ENCODE assay signal across 8 cellular contexts in the genomic region with DNA sequence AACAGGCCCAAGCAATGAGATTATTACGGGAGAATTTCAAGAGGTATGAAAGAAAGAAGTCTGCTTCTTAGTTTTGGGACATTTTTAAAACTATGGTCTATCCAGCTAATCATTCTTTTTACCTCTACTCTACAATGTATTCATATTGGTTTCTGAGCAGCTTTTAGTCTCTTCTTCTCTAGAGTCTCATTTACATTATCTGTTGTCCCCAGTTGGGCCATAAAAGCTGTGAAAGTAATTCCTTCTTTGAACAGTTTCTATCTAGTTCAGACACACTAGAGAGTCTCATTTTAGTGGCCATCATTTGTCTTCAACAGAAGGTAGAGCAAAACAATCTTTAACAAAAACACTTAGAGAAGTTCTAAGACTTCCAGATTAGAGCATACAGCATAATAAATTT.
DNase-seq lines count a peak whose midpoint lies in the region; ATAC-seq and TF ChIP-seq lines count a peak whose summit lies in the region.
"Not testable (repeated sequence)": the region's sequence is repeated elsewhere in the genome, so short reads cannot be mapped to it uniquely, and the experiment has no call there.

No MANE protein-coding gene starts in this region.

- not testable (repeated sequence) for H3K27me3 Mint-ChIP-seq in brain; stimulated activated naive B cell treated with anti-CD40 and anti-IgM and Interleukin-4, amounts not matched to agents 10 μg/mL and 1 μg/mL and 100 μg/mL, for 72 hours; type B pancreatic cell

- H4K20me1 ChIP-seq in BLaER1 treated with 17β-estradiol and CSF1 and Interleukin-3, amounts not matched to agents 10 nM and 100 nM: not testable (repeated sequence)

- H3K9me3 Mint-ChIP-seq in brain; stimulated activated naive B cell treated with anti-CD40 and anti-IgM and Interleukin-4, amounts not matched to agents 10 μg/mL and 1 μg/mL and 100 μg/mL, for 72 hours; type B pancreatic cell: not testable (repeated sequence)

- 29 to 43% methylated on average over 1 of the region's 1 CpG for whole genome bisulfite sequencing in gastroesophageal sphincter (ENCODE audit: low coverage in 1 of 2), 2 donors
- no CpG with 5 or more reads among the region's 1 CpG for WGBS in mesodermal cell (ENCODE audit: insufficient coverage in 2 of 2), 2 experiments

- peak overlapping the region in 3 of 5 experiments; percentile 15 to 46 (median 34) for H3K27ac Mint-ChIP-seq in brain
- H3K27ac Mint-ChIP-seq in stimulated activated naive B cell treated with anti-CD40 and anti-IgM and Interleukin-4, amounts not matched to agents 10 μg/mL and 1 μg/mL and 100 μg/mL, for 72 hours: peak overlapping the region; percentile 32
- peak overlapping the region; percentile 57 for H3K27ac Mint-ChIP-seq in type B pancreatic cell

- H2AFZ ChIP-seq in parathyroid adenoma: not testable (repeated sequence)

- not testable (repeated sequence) for TF ChIP-seq POLR2A in gastroesophageal sphincter (IDR thresholded peaks at IDR 0.05)

- H3K79me2 ChIP-seq in parathyroid adenoma: not testable (repeated sequence)

- H3K4me3 Mint-ChIP-seq in brain: peak overlapping the region in 1 of 5 experiments; percentile 37
- H3K4me3 Mint-ChIP-seq in stimulated activated naive B cell treated with anti-CD40 and anti-IgM and Interleukin-4, amounts not matched to agents 10 μg/mL and 1 μg/mL and 100 μg/mL, for 72 hours: not testable (repeated sequence)
- peak overlapping the region; percentile 5 for H3K4me3 Mint-ChIP-seq in type B pancreatic cell

- H3K27ac ChIP-seq in BLaER1 treated with 17β-estradiol and CSF1 and Interleukin-3, amounts not matched to agents 10 nM and 100 nM: not testable (repeated sequence)
- peak overlapping the region; percentile 61 to 87 (median 75) for H3K27ac ChIP-seq in gastroesophageal sphincter
- peak overlapping the region; percentile 66 for H3K27ac ChIP-seq in mesodermal cell (ENCODE audit: low read depth, low read length, severe bottlenecking)
- peak overlapping the region; percentile 68 for H3K27ac ChIP-seq in parathyroid adenoma

- TF ChIP-seq CTCF in brain (conservative IDR thresholded peaks at IDR 0.05); gastroesophageal sphincter (IDR thresholded peaks at IDR 0.05); parathyroid adenoma (IDR thresholded peaks at IDR 0.05); type B pancreatic cell (conservative IDR thresholded peaks at IDR 0.05): not testable (repeated sequence)

- H3K36me3 ChIP-seq in BLaER1 treated with 17β-estradiol and CSF1 and Interleukin-3, amounts not matched to agents 10 nM and 100 nM; gastroesophageal sphincter; mesodermal cell (ENCODE audit: control insufficient read depth, insufficient read depth, low read length); parathyroid adenoma (ENCODE audit: control insufficient read depth, insufficient read depth, low read length): not testable (repeated sequence)

- not testable (repeated sequence) for H3K4me3 ChIP-seq in BLaER1 treated with 17β-estradiol and CSF1 and Interleukin-3, amounts not matched to agents 10 nM and 100 nM; gastroesophageal sphincter; mesodermal cell (ENCODE audit: extremely low read depth, insufficient read depth, low read length, poor library complexity, severe bottlenecking); parathyroid adenoma (ENCODE audit: low read depth, low read length)

- not testable (repeated sequence) for H3K9me3 ChIP-seq in BLaER1 treated with 17β-estradiol and CSF1 and Interleukin-3, amounts not matched to agents 10 nM and 100 nM (replicated peaks in 1 of 11); gastroesophageal sphincter; mesodermal cell (ENCODE audit: control insufficient read depth, low read length); parathyroid adenoma (ENCODE audit: control insufficient read depth, low read length)

- not testable (repeated sequence) for H3K27me3 ChIP-seq in BLaER1 treated with 17β-estradiol and CSF1 and Interleukin-3, amounts not matched to agents 10 nM and 100 nM; gastroesophageal sphincter; parathyroid adenoma (ENCODE audit: control insufficient read depth, insufficient read depth, low read length)

- TF ChIP-seq EP300 in gastroesophageal sphincter (IDR thresholded peaks at IDR 0.05): not testable (repeated sequence)

- H3K4me1 Mint-ChIP-seq in brain (peaks cover 30% of the 10 kb centered on the region), type B pancreatic cell (ENCODE audit: unreplicated experiment) (peaks cover 32% of the 10 kb centered on the region)
- peaks cover 14 to 16% of the 10 kb centered on the region in 2 donors for H3K4me1 Mint-ChIP-seq in stimulated activated naive B cell treated with anti-CD40 and anti-IgM and Interleukin-4, amounts not matched to agents 10 μg/mL and 1 μg/mL and 100 μg/mL, for 72 hours

- not testable (repeated sequence) for H3K9ac ChIP-seq in BLaER1 treated with 17β-estradiol and CSF1 and Interleukin-3, amounts not matched to agents 10 nM and 100 nM; parathyroid adenoma

- H3K4me1 ChIP-seq in BLaER1 treated with 17β-estradiol and CSF1 and Interleukin-3, amounts not matched to agents 10 nM and 100 nM: peaks cover 9 to 28% (median 19%) of the 10 kb centered on the region in 10 experiments
- peaks cover 15 to 96% (median 21%) of the 10 kb centered on the region in 3 donors for H3K4me1 ChIP-seq in gastroesophageal sphincter
- H3K4me1 ChIP-seq in mesodermal cell (ENCODE audit: control insufficient read depth, insufficient read depth, low read length, poor library complexity, severe bottlenecking): not testable (repeated sequence)
- peaks cover 16% of the 10 kb centered on the region for H3K4me1 ChIP-seq in parathyroid adenoma

- peak overlapping the region in 10 of 11 experiments; percentile 24 to 78 (median 52); a peak in 14 of 22 replicates for H3K4me2 ChIP-seq in BLaER1 treated with 17β-estradiol and CSF1 and Interleukin-3, amounts not matched to agents 10 nM and 100 nM
- not testable (repeated sequence) for H3K4me2 ChIP-seq in parathyroid adenoma (ENCODE audit: low read length)

- peak; percentile 91 for DNase-seq in OCI-M1 (lab: John Stamatoyannopoulos, UW)
- DNase-seq in stimulated activated naive B cell treated with anti-CD40 and anti-IgM and Interleukin-4, amounts not matched to agents 10 μg/mL and 1 μg/mL and 100 μg/mL, for 72 hours; type B pancreatic cell (ENCODE audit: extremely low spot score, unreplicated experiment): not testable (repeated sequence)

- H3K36me3 Mint-ChIP-seq in brain; stimulated activated naive B cell treated with anti-CD40 and anti-IgM and Interleukin-4, amounts not matched to agents 10 μg/mL and 1 μg/mL and 100 μg/mL, for 72 hours; type B pancreatic cell: not testable (repeated sequence)

- not testable (repeated sequence) for ATAC-seq in gastroesophageal sphincter
- peak in 1 of 2 donors; percentile 16 for ATAC-seq in stimulated activated naive B cell treated with anti-CD40 and anti-IgM and Interleukin-4, amounts not matched to agents 10 μg/mL and 1 μg/mL and 100 μg/mL, for 72 hours (replicated peaks)
